23 cellular contexts compared by ENCODE assay signal in genomic region chr2:237199577-237199976, GRCh38.
DNase-seq lines count a peak whose midpoint lies in the region; ATAC-seq, FAIRE-seq and TF ChIP-seq lines count a peak whose summit lies in the region.
"Had no signal": no experiment of that assay in that cellular context is flagged by ENCODE, and none has a peak within 500 bp of the region (broad histone marks: within the 10 kb centered on the region; RNA-seq: fewer than 3 reads in every experiment).

No MANE protein-coding gene starts in this region.

- BruUV-seq in MCF 10A (replicated peaks; lab: Mats Ljungman, UMichigan) = no TSS peak

- H3K4me1 ChIP-seq in breast epithelium (peaks cover 6 to 8% of the 10 kb centered on the region in 2 donors), astrocyte (ENCODE audit: insufficient read depth, low read length) (peaks cover 61% of the 10 kb centered on the region), vagina (peaks cover 37% of the 10 kb centered on the region)

- no peaks in the 10 kb centered on the region for H4K20me1 ChIP-seq in astrocyte (ENCODE audit: insufficient read depth, low read length)

- H3K27ac ChIP-seq in breast epithelium = peak overlapping the region in 1 of 2 donors; percentile 86
- peak overlapping the region; percentile 69 for H3K27ac ChIP-seq in astrocyte (ENCODE audit: low read depth, low read length)
- peak overlapping the region; percentile 69 for H3K27ac ChIP-seq in vagina
- H3K27ac ChIP-seq: tibial nerve had no signal

- no peak overlapping the region for H2AFZ ChIP-seq in astrocyte (ENCODE audit: low read depth, low read length)

- H3K4me1 Mint-ChIP-seq in MCF 10A (ENCODE audit: insufficient read depth, unreplicated experiment) (peaks cover 34% of the 10 kb centered on the region), astrocyte (ENCODE audit: low read depth, unreplicated experiment) (peaks cover 65% of the 10 kb centered on the region)
- H3K4me1 Mint-ChIP-seq: activated naive CD8-positive, alpha-beta T cell treated with anti-CD3 and anti-CD28 coated beads for 36 hours; stimulated activated naive B cell treated with anti-CD40 and anti-IgM and Interleukin-4, amounts not matched to agents 10 μg/mL and 1 μg/mL and 100 μg/mL, for 72 hours; T-cell had no signal

- H3K9me3 Mint-ChIP-seq in MCF 10A (ENCODE audit: unreplicated experiment) = no peaks in the 10 kb centered on the region
- H3K9me3 Mint-ChIP-seq in astrocyte (ENCODE audit: unreplicated experiment) = peaks cover 9% of the 10 kb centered on the region
- H3K9me3 Mint-ChIP-seq: activated CD4-positive, alpha-beta memory T cell treated with anti-CD3 and anti-CD28 coated beads for 36 hours; activated naive CD8-positive, alpha-beta T cell treated with anti-CD3 and anti-CD28 coated beads for 36 hours; activated T-cell treated with anti-CD3 and anti-CD28 coated beads, Interleukin-2, amount 50 U/mL, for 72 hours; nephron; stimulated activated naive B cell treated with anti-CD40 and anti-IgM and Interleukin-4, amounts not matched to agents 10 μg/mL and 1 μg/mL and 100 μg/mL, for 72 hours; T-cell had no signal

- peak overlapping the region; percentile 46 for H3K4me2 ChIP-seq in astrocyte (ENCODE audit: low read length)

- WGBS in lower leg skin, 2 donors = 53 to 68% methylated on average over 2 of the region's 2 CpGs

- H3K36me3 Mint-ChIP-seq in MCF 10A (ENCODE audit: insufficient read depth, unreplicated experiment) (peaks cover 6% of the 10 kb centered on the region), astrocyte (ENCODE audit: low read depth, unreplicated experiment) (no peaks in the 10 kb centered on the region)
- H3K36me3 Mint-ChIP-seq: activated CD4-positive, alpha-beta memory T cell treated with anti-CD3 and anti-CD28 coated beads for 36 hours; activated naive CD8-positive, alpha-beta T cell treated with anti-CD3 and anti-CD28 coated beads for 36 hours; stimulated activated naive B cell treated with anti-CD40 and anti-IgM and Interleukin-4, amounts not matched to agents 10 μg/mL and 1 μg/mL and 100 μg/mL, for 72 hours; T-cell had no signal

- H3K4me3 Mint-ChIP-seq in MCF 10A (ENCODE audit: unreplicated experiment) (no peak overlapping the region), astrocyte (ENCODE audit: unreplicated experiment) (no peak overlapping the region)
- H3K4me3 Mint-ChIP-seq: activated CD4-positive, alpha-beta memory T cell treated with anti-CD3 and anti-CD28 coated beads for 36 hours; activated naive CD8-positive, alpha-beta T cell treated with anti-CD3 and anti-CD28 coated beads for 36 hours; activated T-cell treated with anti-CD3 and anti-CD28 coated beads, Interleukin-2, amount 50 U/mL, for 72 hours; nephron; stimulated activated naive B cell treated with anti-CD40 and anti-IgM and Interleukin-4, amounts not matched to agents 10 μg/mL and 1 μg/mL and 100 μg/mL, for 72 hours; T-cell had no signal

- H3K27me3 ChIP-seq in breast epithelium (no peaks in the 10 kb centered on the region), astrocyte (ENCODE audit: insufficient read depth, low read length) (no peaks in the 10 kb centered on the region), vagina (no peaks in the 10 kb centered on the region)
- H3K27me3 ChIP-seq: tibial nerve had no signal

- peak; percentile 60 for DNase-seq in MCF 10A (ENCODE audit: unreplicated experiment)
- no peak for DNase-seq in breast epithelium (ENCODE audit: low spot score in 2 of 2)
- DNase-seq in astrocyte (ENCODE audit: low read depth) = no peak
- peak; percentile 9 to 78 for DNase-seq in lower leg skin (ENCODE audit: low spot score in 2 of 2)
- DNase-seq in vagina (ENCODE audit: extremely low spot score in 2 of 2) = peak in 1 of 2 donors; percentile 86
- DNase-seq in NCI-H526 treated with DMSO at 0.1 percent for 48 hours (lab: John Stamatoyannopoulos, UW) = no peak
- DNase-seq in activated CD4-positive, alpha-beta T cell treated with anti-CD3 and anti-CD28 coated beads for 4 hours = no peak
- DNase-seq: activated CD4-positive, alpha-beta memory T cell treated with anti-CD3 and anti-CD28 coated beads for 36 hours; activated naive CD8-positive, alpha-beta T cell treated with anti-CD3 and anti-CD28 coated beads for 36 hours; activated T-cell treated with anti-CD3 and anti-CD28 coated beads, Interleukin-2, amount 50 U/mL, for 72 hours; C1 segment of cervical spinal cord; esophagus squamous epithelium; GF-D8; islet precursor cell; NCI-H1694 treated with DMSO at 0.1 percent for 48 hours; NCI-H226; stimulated activated naive B cell treated with anti-CD40 and anti-IgM and Interleukin-4, amounts not matched to agents 10 μg/mL and 1 μg/mL and 100 μg/mL, for 72 hours; T-cell had no signal

- H3K27ac Mint-ChIP-seq in MCF 10A (ENCODE audit: low read depth, unreplicated experiment) (no peak overlapping the region), astrocyte (ENCODE audit: unreplicated experiment) (no peak overlapping the region)
- H3K27ac Mint-ChIP-seq: activated CD4-positive, alpha-beta memory T cell treated with anti-CD3 and anti-CD28 coated beads for 36 hours; activated naive CD8-positive, alpha-beta T cell treated with anti-CD3 and anti-CD28 coated beads for 36 hours; activated T-cell treated with anti-CD3 and anti-CD28 coated beads, Interleukin-2, amount 50 U/mL, for 72 hours; stimulated activated naive B cell treated with anti-CD40 and anti-IgM and Interleukin-4, amounts not matched to agents 10 μg/mL and 1 μg/mL and 100 μg/mL, for 72 hours; T-cell had no signal

- no peaks in the 10 kb centered on the region for H3K79me2 ChIP-seq in astrocyte (ENCODE audit: insufficient read depth, low read length)

- H3K27me3 Mint-ChIP-seq in MCF 10A (ENCODE audit: insufficient read depth, unreplicated experiment) = no peaks in the 10 kb centered on the region
- H3K27me3 Mint-ChIP-seq in astrocyte (ENCODE audit: low read depth, unreplicated experiment) = peaks cover under 1% of the 10 kb centered on the region
- H3K27me3 Mint-ChIP-seq: activated naive CD8-positive, alpha-beta T cell treated with anti-CD3 and anti-CD28 coated beads for 36 hours had no signal

- CTCF ChIA-PET in MCF 10A (lab: Yijun Ruan, JAX) = interaction anchor here (0.5 to 0.6 kb wide), 2 partner anchors 63 to 275 kb away, joined by 3 read pairs; no protein-coding TSS in a partner anchor

- ATAC-seq in GM21825 (IDR thresholded peaks at IDR 0.05; ENCODE audit: unreplicated experiment) = no peak
- ATAC-seq: activated T-cell treated with anti-CD3 and anti-CD28 coated beads, Interleukin-2, amount 50 U/mL, for 72 hours; stimulated activated naive B cell treated with anti-CD40 and anti-IgM and Interleukin-4, amounts not matched to agents 10 μg/mL and 1 μg/mL and 100 μg/mL, for 72 hours; T-cell had no signal

- no peak for TF ChIP-seq CTCF in MCF 10A (IDR thresholded peaks at IDR 0.05; ENCODE audit: unreplicated experiment)
- TF ChIP-seq CTCF in breast epithelium (IDR thresholded peaks at IDR 0.05) = no peak
- no peak for TF ChIP-seq CTCF in astrocyte (IDR thresholded peaks at IDR 0.05; ENCODE audit: insufficient read depth, low read depth, low read length)
- no peak for TF ChIP-seq CTCF in lower leg skin (IDR thresholded peaks at IDR 0.05)
- TF ChIP-seq CTCF in vagina (IDR thresholded peaks at IDR 0.05) = no peak

- no peaks in the 10 kb centered on the region for H3K9me3 ChIP-seq in breast epithelium
- no peaks in the 10 kb centered on the region for H3K9me3 ChIP-seq in astrocyte (ENCODE audit: insufficient read depth, low read depth, low read length)
- H3K9me3 ChIP-seq in vagina = no peaks in the 10 kb centered on the region
- H3K9me3 ChIP-seq: esophagus squamous epithelium, tibial nerve had no signal

- H3K36me3 ChIP-seq in breast epithelium (no peaks in the 10 kb centered on the region), astrocyte (ENCODE audit: insufficient read depth, low read length) (no peaks in the 10 kb centered on the region), vagina (no peaks in the 10 kb centered on the region)
- H3K36me3 ChIP-seq: esophagus squamous epithelium, tibial nerve had no signal

- POLR2A ChIA-PET in MCF 10A (lab: Yijun Ruan, JAX) = interaction anchor here (0.9 to 1.7 kb wide), 2 partner anchors 100 to 210 kb away, joined by 3 to 4 read pairs; no protein-coding TSS in a partner anchor

- intact Hi-C loops in MCF 10A (cut with micrococcal nuclease) = no loop called here
- intact Hi-C loops in breast epithelium (cut with DNase I; ENCODE audit: low total_unique reads) = no loop called here
- intact Hi-C loops in lower leg skin (cut with DNase I; ENCODE audit: low total_unique reads) = no loop called here
- intact Hi-C loops in vagina (cut with DNase I) = loop anchor here (10.0 kb wide), 1 partner anchor 115 kb away; no protein-coding TSS in a partner anchor

- H3K4me3 ChIP-seq in breast epithelium = no peak overlapping the region
- no peak overlapping the region for H3K4me3 ChIP-seq in astrocyte (ENCODE audit: insufficient read depth, low read depth, low read length)
- no peak overlapping the region for H3K4me3 ChIP-seq in lower leg skin (ENCODE audit: low read depth, poor library complexity, severe bottlenecking)
- H3K4me3 ChIP-seq in vagina = no peak overlapping the region
- H3K4me3 ChIP-seq: esophagus squamous epithelium, tibial nerve had no signal

- peak overlapping the region; percentile 45 for H3K9ac ChIP-seq in astrocyte (ENCODE audit: low read length)

- TF ChIP-seq POLR2A in breast epithelium (IDR thresholded peaks at IDR 0.05) (no peak), lower leg skin (IDR thresholded peaks at IDR 0.05) (no peak), vagina (IDR thresholded peaks at IDR 0.05) (no peak)

- no peak for FAIRE-seq in astrocyte (lab: Jason Lieb, UNC)
- FAIRE-seq: A204.1, GM12892 had no signal

Comparison
In these comparisons a context has a peak if more than half of its experiments do, and no peak if none do; other contexts are left out.
1. DNase-seq: peak in MCF 10A (single experiment) and lower leg skin (2 of 2); none in breast epithelium (0 of 2), astrocyte (single experiment), NCI-H526 treated with DMSO at 0.1 percent for 48 hours (single experiment) and activated CD4-positive, alpha-beta T cell treated with anti-CD3 and anti-CD28 coated beads for 4 hours (0 of 2).